In the genomic region with DNA sequence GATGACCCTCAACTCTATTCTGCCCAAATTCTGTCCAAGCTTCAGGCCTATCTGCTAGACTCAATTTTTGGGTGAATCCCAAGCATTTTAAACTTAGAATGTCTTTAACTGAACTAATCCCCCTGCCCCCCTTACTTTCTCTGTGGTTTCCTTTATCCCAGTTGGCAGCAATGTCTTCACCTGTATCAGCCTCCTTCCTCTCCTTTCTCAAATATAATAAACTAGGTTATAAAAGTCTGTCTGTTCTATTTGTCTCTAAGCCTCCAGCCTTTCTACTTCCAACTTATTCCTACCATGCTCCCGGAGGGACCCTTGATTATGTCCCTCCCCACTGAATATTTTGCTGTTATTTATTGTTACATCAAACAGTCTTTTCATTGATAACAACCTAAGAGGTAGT, we compare ENCODE assay signal across 16 cellular contexts.
DNase-seq lines count a peak whose midpoint lies in the region; ATAC-seq and TF ChIP-seq lines count a peak whose summit lies in the region.
"Had no signal": no experiment of that assay in that cellular context is flagged by ENCODE, and none has a peak within 500 bp of the region (broad histone marks: within the 10 kb centered on the region; RNA-seq: fewer than 3 reads in every experiment).

No MANE protein-coding gene starts in this region.

- no peak for TF ChIP-seq POLR2A in transverse colon (IDR thresholded peaks at IDR 0.05)

- CTCF ChIA-PET in activated naive CD4-positive, alpha-beta T cell treated with anti-CD3 and anti-CD28 coated beads, Interleukin-2, amount 10 ng/mL, durations not matched to agents 7 days and 5 days (lab: Charles Lee) = no interaction called here

- no peak for ATAC-seq in activated naive CD4-positive, alpha-beta T cell treated with anti-CD3 and anti-CD28 coated beads, Interleukin-2, amount 50 U/mL, for 72 hours
- ATAC-seq in left colon = peak; percentile 91

- H3K27me3 Mint-ChIP-seq in activated naive CD4-positive, alpha-beta T cell treated with anti-CD3 and anti-CD28 coated beads, Interleukin-2, amount 10 ng/mL, durations not matched to agents 7 days and 5 days = no peaks in the 10 kb centered on the region
- H3K27me3 Mint-ChIP-seq: CD4-positive, alpha-beta memory T cell had no signal

- H3K27ac ChIP-seq in colonic mucosa = peak overlapping the region; percentile 50
- H3K27ac ChIP-seq in transverse colon = peak overlapping the region; percentile 45 to 78 (median 67)

- H3K9me3 ChIP-seq in colonic mucosa (no peaks in the 10 kb centered on the region), transverse colon (no peaks in the 10 kb centered on the region)
- H3K9me3 ChIP-seq: HAP-1 had no signal

- WGBS in transverse colon (ENCODE audit: low coverage in 1 of 2), 2 donors = 43 to 48% methylated on average over 1 of the region's 1 CpG

- in situ Hi-C loops in transverse colon (cut with MboI; ENCODE audit: low pct_ligation_motif_present in 1 of 4, low pct_unique_long_range_greater_than_20kb in 1 of 4, low sequenced_read_pairs in 3 of 4) = no loop called here

- TF ChIP-seq CTCF in colonic mucosa (IDR thresholded peaks at IDR 0.05) = no peak
- TF ChIP-seq CTCF in transverse colon (IDR thresholded peaks at IDR 0.05) = no peak

- H3K9me3 Mint-ChIP-seq in activated naive CD4-positive, alpha-beta T cell treated with anti-CD3 and anti-CD28 coated beads, Interleukin-2, amount 10 ng/mL, durations not matched to agents 7 days and 5 days = peaks cover 2% of the 10 kb centered on the region
- peaks cover 8 to 18% of the 10 kb centered on the region in 2 donors for H3K9me3 Mint-ChIP-seq in activated naive CD4-positive, alpha-beta T cell treated with anti-CD3 and anti-CD28 coated beads, Interleukin-2, amount 50 U/mL, for 72 hours
- H3K9me3 Mint-ChIP-seq: HFFc6 had no signal

- TF ChIP-seq EP300 in transverse colon (IDR thresholded peaks at IDR 0.05; ENCODE audit: low read depth) = no peak

- H3K4me1 Mint-ChIP-seq in activated naive CD4-positive, alpha-beta T cell treated with anti-CD3 and anti-CD28 coated beads, Interleukin-2, amount 10 ng/mL, durations not matched to agents 7 days and 5 days = no peaks in the 10 kb centered on the region

- H3K27me3 ChIP-seq in colonic mucosa (no peaks in the 10 kb centered on the region), transverse colon (no peaks in the 10 kb centered on the region)

- no peaks in the 10 kb centered on the region for H3K36me3 ChIP-seq in colonic mucosa
- no peaks in the 10 kb centered on the region for H3K36me3 ChIP-seq in transverse colon
- H3K36me3 ChIP-seq: HAP-1 had no signal

- intact Hi-C loops in colonic mucosa (cut with DNase I) (no loop called here), left colon (cut with DNase I, micrococcal nuclease) (no loop called here), transverse colon (cut with DNase I; ENCODE audit: low total_unique reads) (no loop called here)

- H3K4me3 ChIP-seq in colonic mucosa = no peak overlapping the region
- no peak overlapping the region for H3K4me3 ChIP-seq in transverse colon
- H3K4me3 ChIP-seq: HAP-1 had no signal

- H3K4me1 ChIP-seq in colonic mucosa (no peaks in the 10 kb centered on the region), transverse colon (peaks cover 0 to 22% (median 6%) of the 10 kb centered on the region in 4 donors)
- H3K4me1 ChIP-seq: HAP-1 had no signal

- no peaks in the 10 kb centered on the region for H3K36me3 Mint-ChIP-seq in activated naive CD4-positive, alpha-beta T cell treated with anti-CD3 and anti-CD28 coated beads, Interleukin-2, amount 10 ng/mL, durations not matched to agents 7 days and 5 days
- H3K36me3 Mint-ChIP-seq in activated naive CD4-positive, alpha-beta T cell treated with anti-CD3 and anti-CD28 coated beads, Interleukin-2, amount 50 U/mL, for 72 hours = peaks cover 0 to 5% of the 10 kb centered on the region in 2 donors
- H3K36me3 Mint-ChIP-seq: CD4-positive, alpha-beta memory T cell had no signal

- DNase-seq in activated naive CD4-positive, alpha-beta T cell treated with anti-CD3 and anti-CD28 coated beads, Interleukin-2, amount 10 ng/mL, durations not matched to agents 7 days and 5 days = no peak
- DNase-seq in activated naive CD4-positive, alpha-beta T cell treated with anti-CD3 and anti-CD28 coated beads, Interleukin-2, amount 50 U/mL, for 72 hours (ENCODE audit: low spot score in 2 of 2) = no peak
- DNase-seq in colonic mucosa = no peak
- DNase-seq in left colon = no peak
- no peak for DNase-seq in transverse colon
- DNase-seq in 8988T = no peak
- no peak for DNase-seq in UCSD-AML1 (lab: John Stamatoyannopoulos, UW; ENCODE audit: unreplicated experiment)
- DNase-seq: C1 segment of cervical spinal cord; Calu3; CD4-positive, alpha-beta memory T cell; COR-L47; DMS53; DMS79 treated with DMSO at 0.1 percent for 48 hours; GOT3; HFFc6 had no signal

- no peak overlapping the region for H3K9ac ChIP-seq in colonic mucosa (ENCODE audit: low read depth in 2 of 2, low read length in 2 of 2)

- peak overlapping the region; percentile 3 for H3K27ac Mint-ChIP-seq in activated naive CD4-positive, alpha-beta T cell treated with anti-CD3 and anti-CD28 coated beads, Interleukin-2, amount 10 ng/mL, durations not matched to agents 7 days and 5 days
- H3K27ac Mint-ChIP-seq in activated naive CD4-positive, alpha-beta T cell treated with anti-CD3 and anti-CD28 coated beads, Interleukin-2, amount 50 U/mL, for 72 hours = no peak overlapping the region
- H3K27ac Mint-ChIP-seq: CD4-positive, alpha-beta memory T cell; HFFc6 had no signal

- no peak overlapping the region for H3K4me3 Mint-ChIP-seq in activated naive CD4-positive, alpha-beta T cell treated with anti-CD3 and anti-CD28 coated beads, Interleukin-2, amount 10 ng/mL, durations not matched to agents 7 days and 5 days
- H3K4me3 Mint-ChIP-seq: CD4-positive, alpha-beta memory T cell; HFFc6 had no signal
